1 cellular context compared by ENCODE assay signal in genomic region chr7:7099584-7100014, GRCh38.
TF ChIP-seq lines count a peak whose summit lies in the region.

No MANE protein-coding gene starts in this region.

TF ChIP-seq in K562, 482 proteins besides CTCF, POLR2A, EP300 and RAD21 (continued from another document and continues in another):
- TF ChIP-seq RERE (CRISPR knock-in tag; IDR thresholded peaks at IDR 0.05; ENCODE audit: borderline replicate concordance) (no peak), ZNF143 (CRISPR knock-in tag; IDR thresholded peaks at IDR 0.05) (no peak), CC2D1A (IDR thresholded peaks at IDR 0.05) (peak; percentile 70), ZFX (CRISPR knock-in tag; IDR thresholded peaks at IDR 0.05) (no peak), RAD51 (IDR thresholded peaks at IDR 0.05; ENCODE audit: borderline replicate concordance, low read depth) (no peak), PTTG1 (tag; IDR thresholded peaks at IDR 0.05; ENCODE audit: low read depth) (no peak), ZBTB17 (CRISPR knock-in tag; IDR thresholded peaks at IDR 0.05) (no peak), ZNF408 (CRISPR knock-in tag; IDR thresholded peaks at IDR 0.05; ENCODE audit: low read depth) (no peak), ZNF766 (CRISPR knock-in tag; conservative IDR thresholded peaks at IDR 0.05) (no peak), ZNF23 (CRISPR knock-in tag; IDR thresholded peaks at IDR 0.05) (no peak), ZNF232 (CRISPR knock-in tag; IDR thresholded peaks at IDR 0.05) (no peak), ZNF282 (CRISPR knock-in tag; IDR thresholded peaks at IDR 0.05) (no peak), MEIS2 (IDR thresholded peaks at IDR 0.05; ENCODE audit: partially characterized antibody) (peak; percentile 40), NFE2L1 (tag; IDR thresholded peaks at IDR 0.05; ENCODE audit: borderline replicate concordance, low read depth) (0 out of 2 replicates have a peak, but pooled peaks have one; percentile 7), E2F6 (IDR thresholded peaks at IDR 0.05; ENCODE audit: borderline replicate concordance in 1 of 2, extremely low read depth in 1 of 2, insufficient read depth in 1 of 2, insufficient read length in 1 of 2, low read depth in 1 of 2, low read length in 1 of 2, poor library complexity in 1 of 2, severe bottlenecking in 1 of 2) (no peak), ZNF79 (CRISPR knock-in tag; IDR thresholded peaks at IDR 0.05; ENCODE audit: low read depth) (no peak), NUFIP1 (IDR thresholded peaks at IDR 0.05; ENCODE audit: partially characterized antibody) (no peak), SRSF9 (IDR thresholded peaks at IDR 0.05; ENCODE audit: borderline replicate concordance, low read depth, low read length) (no peak), TAF1 (IDR thresholded peaks at IDR 0.05; ENCODE audit: control insufficient read depth, extremely low read depth, insufficient read depth, low read length, severe bottlenecking) (no peak), ZNF324 (CRISPR knock-in tag; IDR thresholded peaks at IDR 0.05) (no peak), ZNF395 (CRISPR knock-in tag; IDR thresholded peaks at IDR 0.05) (peak; percentile 51; the same call in 1 of the 2 replicates), ZBTB1 (CRISPR knock-in tag; IDR thresholded peaks at IDR 0.05; ENCODE audit: borderline replicate concordance, low read depth) (no peak), PKNOX1 (IDR thresholded peaks at IDR 0.05) (peak; percentile 80), ZNF280A (IDR thresholded peaks at IDR 0.05; ENCODE audit: low read depth, partially characterized antibody) (no peak), PYGO2 (tag; IDR thresholded peaks at IDR 0.05) (no peak), NFIX (CRISPR knock-in tag; IDR thresholded peaks at IDR 0.05; ENCODE audit: low read depth) (no peak), GTF2B (IDR thresholded peaks at IDR 0.05; ENCODE audit: extremely low read depth, insufficient read length) (no peak), SMAD2 (IDR thresholded peaks at IDR 0.05; ENCODE audit: low read depth, low read length) (no peak), ZFPM2 (CRISPR knock-in tag; IDR thresholded peaks at IDR 0.05) (no peak), MED1 (CRISPR knock-in tag; IDR thresholded peaks at IDR 0.05; ENCODE audit: borderline replicate concordance) (no peak), SMC3 (conservative IDR thresholded peaks at IDR 0.05; ENCODE audit: insufficient read depth, low read depth, low read length) (no peak), JUNB (CRISPR knock-in tag; conservative IDR thresholded peaks at IDR 0.05) (no peak; the same call in 1 of the 2 replicates), ZNF444 (CRISPR knock-in tag; IDR thresholded peaks at IDR 0.05) (no peak), RBM25 (IDR thresholded peaks at IDR 0.05; ENCODE audit: low read depth, low read length, severe bottlenecking) (no peak), TSC22D4 (tag; IDR thresholded peaks at IDR 0.05) (no peak), ZNF407 (IDR thresholded peaks at IDR 0.05; ENCODE audit: low read depth) (no peak), PHB2 (IDR thresholded peaks at IDR 0.05; ENCODE audit: low read depth) (no peak), ID3 (CRISPR knock-in tag; IDR thresholded peaks at IDR 0.05) (no peak), ID3 (tag; IDR thresholded peaks at IDR 0.05) (no peak), MITF (IDR thresholded peaks at IDR 0.05) (no peak), EGR1 (conservative IDR thresholded peaks at IDR 0.05) (no peak), HDAC3 (IDR thresholded peaks at IDR 0.05; ENCODE audit: borderline replicate concordance, partially characterized antibody) (peak; percentile 58), EP400 (IDR thresholded peaks at IDR 0.05) (no peak; the same call in 1 of the 2 replicates), BCL6 (CRISPR knock-in tag; IDR thresholded peaks at IDR 0.05) (no peak)
